Comparison of ENCODE assay signal across 18 cellular contexts in the genomic region with DNA sequence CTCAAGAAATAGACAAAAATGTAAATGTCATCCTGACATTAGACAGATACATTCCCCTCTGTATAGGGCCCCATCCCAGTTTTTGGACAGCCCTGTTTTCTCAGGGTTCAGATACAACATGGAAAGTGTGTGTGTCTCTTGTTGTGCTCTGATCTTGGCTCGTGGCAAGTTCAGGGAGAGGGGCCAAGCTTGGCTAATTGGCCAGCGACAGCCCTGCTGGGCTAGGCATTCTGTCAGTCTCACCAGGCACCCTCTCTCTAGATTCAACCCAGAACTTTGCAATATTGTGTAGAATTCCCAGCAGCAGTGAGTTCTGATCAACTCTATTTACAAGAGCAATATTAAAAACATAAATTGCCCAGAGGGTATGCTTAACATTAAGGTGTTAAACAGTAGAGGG. TPM values are rescaled to one million over a fixed set of nuclear protein-coding genes. Genes with fewer than 3 reads are reported as not detected.
DNase-seq lines count a peak whose midpoint lies in the region; ATAC-seq lines count a peak whose summit lies in the region.
"Had no signal": no experiment of that assay in that cellular context is flagged by ENCODE, and none has a peak within 500 bp of the region (broad histone marks: within the 10 kb centered on the region; RNA-seq: fewer than 3 reads in every experiment).

No MANE protein-coding gene starts in this region.

- peaks cover 11% of the 10 kb centered on the region for H3K4me1 ChIP-seq in BLaER1
- H3K4me1 ChIP-seq: BE2C, Caco-2 had no signal

- no peaks in the 10 kb centered on the region for H3K36me3 ChIP-seq in BLaER1
- H3K36me3 ChIP-seq: BE2C; BLaER1 treated with 17β-estradiol and CSF1 and Interleukin-3, amounts not matched to agents 10 nM and 100 nM had no signal

- no peak overlapping the region for H3K9ac ChIP-seq in BLaER1
- H3K9ac ChIP-seq: BLaER1 treated with 17β-estradiol and CSF1 and Interleukin-3, amounts not matched to agents 10 nM and 100 nM had no signal

- H3K9me3 ChIP-seq in BLaER1 = no peaks in the 10 kb centered on the region
- H3K9me3 ChIP-seq: BE2C; BLaER1 treated with 17β-estradiol and CSF1 and Interleukin-3, amounts not matched to agents 10 nM and 100 nM; Caco-2 had no signal

- peak overlapping the region; percentile 16; the same call in 1 of the 2 replicates for H3K4me2 ChIP-seq in BLaER1

- no peaks in the 10 kb centered on the region for H3K27me3 ChIP-seq in BLaER1
- H3K27me3 ChIP-seq: BLaER1 treated with 17β-estradiol and CSF1 and Interleukin-3, amounts not matched to agents 10 nM and 100 nM had no signal

- no peak overlapping the region for H3K27ac ChIP-seq in BLaER1
- H3K27ac ChIP-seq: BLaER1 treated with 17β-estradiol and CSF1 and Interleukin-3, amounts not matched to agents 10 nM and 100 nM; C4-2B had no signal

- H4K20me1 ChIP-seq in BLaER1 = no peaks in the 10 kb centered on the region
- H4K20me1 ChIP-seq: BLaER1 treated with 17β-estradiol and CSF1 and Interleukin-3, amounts not matched to agents 10 nM and 100 nM had no signal

- H3K4me3 ChIP-seq in BLaER1 = no peak overlapping the region
- H3K4me3 ChIP-seq: BLaER1 treated with 17β-estradiol and CSF1 and Interleukin-3, amounts not matched to agents 10 nM and 100 nM; GM12878 had no signal

- in situ Hi-C loops in G401 (cut with HindIII; ENCODE audit: low sequenced_read_pairs) = no loop called here

- ATAC-seq in GM21529 (IDR thresholded peaks at IDR 0.05; ENCODE audit: unreplicated experiment) = no peak
- ATAC-seq: CD8-positive, alpha-beta T cell; GM12878 had no signal

- peak; percentile 86 for DNase-seq in G401 (ENCODE audit: low spot score)
- DNase-seq in cerebellar nuclear complex (lab: John Stamatoyannopoulos, UW) = peak; percentile 24 to 60
- no peak for DNase-seq in stimulated activated naive CD4-positive, alpha-beta T cell (lab: John Stamatoyannopoulos, UW)
- DNase-seq in stimulated activated CD8-positive, alpha-beta memory T cell treated with anti-CD3 and anti-CD28 coated beads, Interleukin-4, amount 100 ng/mL, for 48 hours = no peak
- DNase-seq: 8988T; ACHN; BE2C; Caco-2; Calu3; CD4-positive, alpha-beta T cell; CD8-positive, alpha-beta T cell; DMS79 treated with DMSO at 0.1 percent for 48 hours; GDM1 had no signal

RNA-seq across cellular contexts. Expression of a gene that starts 30.1 kb away (rescaled TPM):
- total RNA-seq in G401 (2014; rRNA removed; shearing (Covaris generic)) = under 0.01 TPM in 1 of 2 replicates, not detected in the other
- total RNA-seq: Calu3; CD8-positive, alpha-beta T cell had no signal

Comparison
In these comparisons a context has a peak if more than half of its experiments do, and no peak if none do; other contexts are left out.
1. DNase-seq: peak in G401 (single experiment) and cerebellar nuclear complex (2 of 2); none in stimulated activated naive CD4-positive, alpha-beta T cell (0 of 6) and stimulated activated CD8-positive, alpha-beta memory T cell treated with anti-CD3 and anti-CD28 coated beads, Interleukin-4, amount 100 ng/mL, for 48 hours (single experiment).